Comparison of ENCODE assay signal across 8 cellular contexts in genomic region chr1:245091818-245092637, GRCh38.
DNase-seq lines count a peak whose midpoint lies in the region; ATAC-seq and TF ChIP-seq lines count a peak whose summit lies in the region.

No MANE protein-coding gene starts in this region.

- peak; percentile 99 for DNase-seq in EL
- DNase-seq in NCI-H774 (lab: John Stamatoyannopoulos, UW), result peak; percentile 26
- DNase-seq in esophagus squamous epithelium (lab: John Stamatoyannopoulos, UW), result no peak
- peak; percentile 97 for DNase-seq in pulmonary artery endothelial cell (ENCODE audit: low read depth, low spot score)
- no peak for DNase-seq in pons (ENCODE audit: low spot score)
- no peak for DNase-seq in activated naive CD4-positive, alpha-beta T cell treated with anti-CD3 and anti-CD28 coated beads for 36 hours

- CTCF ChIA-PET in activated naive CD4-positive, alpha-beta T cell treated with anti-CD3 and anti-CD28 coated beads for 36 hours (lab: Charles Lee), result interaction anchor here (0.6 kb wide), 1 partner anchor 142 kb away, joined by 3 read pairs; no protein-coding TSS in a partner anchor

- no peak for TF ChIP-seq CTCF in esophagus squamous epithelium (IDR thresholded peaks at IDR 0.05)

- H3K27me3 ChIP-seq in esophagus squamous epithelium, result no peaks in the 10 kb centered on the region

- intact Hi-C loops in esophagus squamous epithelium (cut with DNase I), result no loop called here
- intact Hi-C loops in activated naive CD4-positive, alpha-beta T cell treated with anti-CD3 and anti-CD28 coated beads for 36 hours (cut with micrococcal nuclease), result no loop called here

- ATAC-seq in GM18868 (IDR thresholded peaks at IDR 0.05; ENCODE audit: unreplicated experiment) (no peak), GM21447 (IDR thresholded peaks at IDR 0.05; ENCODE audit: unreplicated experiment) (no peak)

- no peaks in the 10 kb centered on the region for H3K9me3 ChIP-seq in esophagus squamous epithelium

- no peak for TF ChIP-seq POLR2A in esophagus squamous epithelium (IDR thresholded peaks at IDR 0.05)

- H3K4me3 ChIP-seq in esophagus squamous epithelium, result no peak overlapping the region

- H3K4me1 Mint-ChIP-seq in activated naive CD4-positive, alpha-beta T cell treated with anti-CD3 and anti-CD28 coated beads for 36 hours (ENCODE audit: low read depth), result no peaks in the 10 kb centered on the region

- no peaks in the 10 kb centered on the region for H3K9me3 Mint-ChIP-seq in activated naive CD4-positive, alpha-beta T cell treated with anti-CD3 and anti-CD28 coated beads for 36 hours

- no peaks in the 10 kb centered on the region for H3K27me3 Mint-ChIP-seq in activated naive CD4-positive, alpha-beta T cell treated with anti-CD3 and anti-CD28 coated beads for 36 hours (ENCODE audit: low read depth)

- WGBS in esophagus squamous epithelium, 2 donors, result 55 to 63% methylated on average over 9 of the region's 12 CpGs

- H3K4me3 Mint-ChIP-seq in activated naive CD4-positive, alpha-beta T cell treated with anti-CD3 and anti-CD28 coated beads for 36 hours, result no peak overlapping the region

- H3K36me3 ChIP-seq in esophagus squamous epithelium, result no peaks in the 10 kb centered on the region

- no peaks in the 10 kb centered on the region for H3K36me3 Mint-ChIP-seq in activated naive CD4-positive, alpha-beta T cell treated with anti-CD3 and anti-CD28 coated beads for 36 hours (ENCODE audit: low read depth)

- peaks cover 0 to 21% (median 9%) of the 10 kb centered on the region in 3 donors for H3K4me1 ChIP-seq in esophagus squamous epithelium

- peak overlapping the region; percentile 53 to 72 (median 63) for H3K27ac ChIP-seq in esophagus squamous epithelium

- no peak overlapping the region for H3K27ac Mint-ChIP-seq in activated naive CD4-positive, alpha-beta T cell treated with anti-CD3 and anti-CD28 coated beads for 36 hours

Comparison
In these comparisons a context has a peak if more than half of its experiments do, and no peak if none do; other contexts are left out.
1. DNase-seq: peak in EL (single experiment), NCI-H774 (single experiment) and pulmonary artery endothelial cell (single experiment); none in esophagus squamous epithelium (single experiment), pons (single experiment) and activated naive CD4-positive, alpha-beta T cell treated with anti-CD3 and anti-CD28 coated beads for 36 hours (single experiment).